Comparison of ENCODE assay signal across 8 cellular contexts in the genomic region with DNA sequence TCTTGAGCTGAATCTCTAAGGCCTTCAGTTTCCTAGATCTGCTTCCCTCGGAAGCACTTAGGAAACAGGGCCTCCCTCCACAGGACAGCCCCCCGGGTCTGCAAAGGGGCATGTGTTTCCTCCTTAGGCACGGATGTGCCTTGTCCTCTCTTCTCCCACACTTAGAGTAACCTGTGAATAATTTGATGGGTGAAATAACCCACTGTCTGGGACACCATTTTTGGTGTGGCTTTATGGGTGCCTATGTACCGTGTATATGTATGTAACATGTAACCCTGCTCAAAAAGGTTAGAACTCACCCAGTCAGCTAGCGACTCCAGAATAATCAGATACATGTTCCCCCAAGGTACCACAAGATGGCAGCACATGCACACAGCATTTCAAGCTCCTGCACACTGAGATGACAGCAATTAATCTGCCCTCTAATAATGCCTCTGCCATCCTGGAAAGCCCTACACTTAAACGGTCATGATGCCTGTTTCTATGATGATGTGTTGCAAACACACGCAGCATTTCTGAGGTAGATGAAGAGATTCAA.
A peak's percentile ranks its signal among the peaks of the same experiment; 100 is the strongest.
DNase-seq lines count a peak whose midpoint lies in the region; ATAC-seq, FAIRE-seq and TF ChIP-seq lines count a peak whose summit lies in the region.

No MANE protein-coding gene starts in this region.

- H3K9ac ChIP-seq in kidney (ENCODE audit: low read length in 2 of 2): no peak overlapping the region

- FAIRE-seq in bronchial epithelial cell (lab: Jason Lieb, UNC) (peak; percentile 92), kidney (lab: Jason Lieb, UNC) (peak; percentile 60)

- no peaks in the 10 kb centered on the region for H3K27me3 ChIP-seq in WERI-Rb-1 (ENCODE audit: insufficient read depth, low read depth, severe bottlenecking)
- H3K27me3 ChIP-seq in bronchial epithelial cell (ENCODE audit: control insufficient read depth, insufficient read depth, low read length): no peaks in the 10 kb centered on the region

- TF ChIP-seq CTCF in WERI-Rb-1 (IDR thresholded peaks at IDR 0.05; ENCODE audit: low read depth, low read length) (peak; percentile 74), bronchial epithelial cell (IDR thresholded peaks at IDR 0.05; ENCODE audit: insufficient read depth, low read length, severe bottlenecking) (peak; percentile 74), kidney (IDR thresholded peaks at IDR 0.05; ENCODE audit: borderline replicate concordance, extremely low read depth, insufficient read depth) (peak; percentile 86)

- in situ Hi-C loops in ACHN (cut with HindIII; ENCODE audit: low pct_ligation_motif_present, low pct_unique_long_range_greater_than_20kb, low sequenced_read_pairs): no loop called here

- intact Hi-C loops in kidney (cut with DNase I): loop anchor here (5.0 kb wide), 1 partner anchor 549 kb away; no protein-coding TSS in a partner anchor

- H3K9me3 ChIP-seq in WERI-Rb-1 (ENCODE audit: severe bottlenecking): no peaks in the 10 kb centered on the region
- H3K9me3 ChIP-seq in kidney (ENCODE audit: control insufficient read depth in 1 of 2, low read length in 2 of 2): no peaks in the 10 kb centered on the region

- H3K27ac ChIP-seq in WERI-Rb-1: no peak overlapping the region
- H3K27ac ChIP-seq in kidney (ENCODE audit: low read depth in 2 of 2, low read length in 2 of 2): no peak overlapping the region

- H3K4me3 ChIP-seq in WERI-Rb-1 (ENCODE audit: low read depth, low read length) (no peak overlapping the region; the same call in 1 of the 2 replicates), bronchial epithelial cell (ENCODE audit: low read depth, low read length) (no peak overlapping the region), kidney (ENCODE audit: low read length in 2 of 2) (no peak overlapping the region)

- ATAC-seq in GM18519 (IDR thresholded peaks at IDR 0.05; ENCODE audit: low FRiP score, unreplicated experiment): peak; percentile 68
- ATAC-seq in HG03175 (IDR thresholded peaks at IDR 0.05; ENCODE audit: unreplicated experiment): peak; percentile 73

- H3K4me1 ChIP-seq in kidney (ENCODE audit: control insufficient read depth in 1 of 2, insufficient read depth in 1 of 2, low read depth in 1 of 2, low read length in 2 of 2): peaks cover 4 to 6% of the 10 kb centered on the region in 2 donors

- no peaks in the 10 kb centered on the region for H3K36me3 ChIP-seq in WERI-Rb-1
- H3K36me3 ChIP-seq in bronchial epithelial cell (ENCODE audit: control insufficient read depth, insufficient read depth, low read length): no peaks in the 10 kb centered on the region
- H3K36me3 ChIP-seq in kidney (ENCODE audit: control insufficient read depth in 1 of 2, insufficient read depth in 2 of 2, low read length in 2 of 2): no peaks in the 10 kb centered on the region

- peak; percentile 72 for DNase-seq in ACHN
- DNase-seq in NCI-H2227 (lab: John Stamatoyannopoulos, UW; ENCODE audit: unreplicated experiment): peak; percentile 91
- peak; percentile 71 for DNase-seq in WERI-Rb-1
- DNase-seq in bronchial epithelial cell (ENCODE audit: low read depth): peak; percentile 82
- DNase-seq in kidney: peak; percentile 48
- DNase-seq in stimulated activated CD4-positive, alpha-beta T cell treated with anti-CD3 and anti-CD28 coated beads, Interleukin-2, amount 100 ng/mL, for 4 hours (ENCODE audit: low read depth): peak; percentile 59
